ENCODE assay signal across 17 cellular contexts in genomic region chr3:128452120-128452519, GRCh38. TPM values are rescaled to one million over a fixed set of nuclear protein-coding genes. Genes with fewer than 3 reads are reported as not detected.
DNase-seq lines count a peak whose midpoint lies in the region; ATAC-seq and TF ChIP-seq lines count a peak whose summit lies in the region.
"Had no signal": no experiment of that assay in that cellular context is flagged by ENCODE, and none has a peak within 500 bp of the region (broad histone marks: within the 10 kb centered on the region; RNA-seq: fewer than 3 reads in every experiment).

No MANE protein-coding gene starts in this region.

- no peak overlapping the region for H2BK15ac ChIP-seq in IMR-90 (ENCODE audit: low read depth, low read length)

- no peak overlapping the region for H2BK5ac ChIP-seq in IMR-90 (ENCODE audit: low read depth, low read length, poor library complexity, severe bottlenecking)

- peaks cover 9% of the 10 kb centered on the region for H3K36me3 Mint-ChIP-seq in activated naive CD4-positive, alpha-beta T cell treated with anti-CD3 and anti-CD28 coated beads, Interleukin-2, amount 50 U/mL, for 24 hours
- H3K36me3 Mint-ChIP-seq in activated naive CD4-positive, alpha-beta T cell treated with anti-CD3 and anti-CD28 coated beads for 36 hours (ENCODE audit: low read depth) = peaks cover 10% of the 10 kb centered on the region
- H3K36me3 Mint-ChIP-seq in progenitor cell of endocrine pancreas (ENCODE audit: insufficient read depth) = no peaks in the 10 kb centered on the region

- TF ChIP-seq CTCF in BE2C (IDR thresholded peaks at IDR 0.05; ENCODE audit: low read depth, low read length) (no peak), IMR-90 (conservative IDR thresholded peaks at IDR 0.05; ENCODE audit: low read depth, low read length) (no peak), progenitor cell of endocrine pancreas (IDR thresholded peaks at IDR 0.05; ENCODE audit: unreplicated experiment) (no peak)

- intact Hi-C loops in activated naive CD4-positive, alpha-beta T cell treated with anti-CD3 and anti-CD28 coated beads for 36 hours (cut with micrococcal nuclease) = no loop called here
- intact Hi-C loops in IMR-90 (cut with micrococcal nuclease) = no loop called here

- H4K5ac ChIP-seq in IMR-90 (ENCODE audit: low read depth, low read length) = no peak overlapping the region

- TF ChIP-seq POLR2A in IMR-90 (IDR thresholded peaks at IDR 0.05; ENCODE audit: low read depth, low read length) = no peak

- 0 out of 2 replicates have a peak, but pooled peaks cover 4% of the 10 kb centered on the region for H3K9me1 ChIP-seq in IMR-90 (ENCODE audit: insufficient read depth, low read length)

- H3K79me1 ChIP-seq in IMR-90 (ENCODE audit: low read depth in 1 of 2, low read length in 2 of 2) = no peaks in the 10 kb centered on the region

- H3K9me3 ChIP-seq in BE2C (no peaks in the 10 kb centered on the region), IMR-90 (ENCODE audit: control insufficient read depth, insufficient read depth, low read length) (peaks cover 2% of the 10 kb centered on the region; the same call in 1 of the 2 replicates)
- H3K9me3 ChIP-seq: Caco-2, HAP-1 had no signal

- ATAC-seq in IMR-90 (ENCODE audit: low read depth) = no peak
- ATAC-seq: CD8-positive, alpha-beta T cell had no signal

- no peak overlapping the region for H3K4me3 ChIP-seq in BE2C (ENCODE audit: low read depth, low read length)
- no peak overlapping the region for H3K4me3 ChIP-seq in IMR-90 (ENCODE audit: insufficient read depth, low read depth, low read length)
- H3K4me3 ChIP-seq: BLaER1, HAP-1 had no signal

- H3K56ac ChIP-seq in IMR-90 (ENCODE audit: extremely low read depth, insufficient read depth, low read length) = no peak overlapping the region

- CTCF ChIA-PET in activated naive CD4-positive, alpha-beta T cell treated with anti-CD3 and anti-CD28 coated beads for 36 hours (lab: Charles Lee) = no interaction called here
- CTCF ChIA-PET in IMR-90 (lab: Yijun Ruan, JAX) = no interaction called here

- H3K18ac ChIP-seq in IMR-90 (ENCODE audit: low read depth, low read length) = no peak overlapping the region

- no peak for TF ChIP-seq RAD21 in IMR-90 (IDR thresholded peaks at IDR 0.05; ENCODE audit: low read length)

- H3K4me2 ChIP-seq in IMR-90 (ENCODE audit: low read depth, low read length) = no peak overlapping the region
- H3K4me2 ChIP-seq: BLaER1 had no signal

- H3K23ac ChIP-seq in IMR-90 (ENCODE audit: low read depth, low read length) = no peak overlapping the region

- no peak for DNase-seq in activated naive CD4-positive, alpha-beta T cell treated with anti-CD3 and anti-CD28 coated beads for 36 hours
- DNase-seq in BE2C (peak; percentile 10), IMR-90 (no peak), progenitor cell of endocrine pancreas (ENCODE audit: low spot score, unreplicated experiment) (no peak), A172 (ENCODE audit: low spot score) (no peak)
- DNase-seq: 8988T; Caco-2; CD4-positive, CD25-positive, alpha-beta regulatory T cell; CD8-positive, alpha-beta T cell; DMS153; DND-41; GOT3 had no signal

- WGBS in IMR-90 (ENCODE audit: extremely low coverage in 2 of 2, insufficient read length in 1 of 2), 2 experiments = 83% methylated on average over 1 of the region's 9 CpGs; no CpG with 5 or more reads in 1 of the 2 experiments

- BruUV-seq in IMR-90 (replicated peaks; lab: Mats Ljungman, UMichigan) = no TSS peak

- no peak overlapping the region for H3K14ac ChIP-seq in IMR-90 (replicated peaks; ENCODE audit: low read depth, low read length)

- H3K27ac Mint-ChIP-seq in activated naive CD4-positive, alpha-beta T cell treated with anti-CD3 and anti-CD28 coated beads, Interleukin-2, amount 50 U/mL, for 24 hours = peak overlapping the region; percentile 43
- no peak overlapping the region for H3K27ac Mint-ChIP-seq in activated naive CD4-positive, alpha-beta T cell treated with anti-CD3 and anti-CD28 coated beads for 36 hours
- no peak overlapping the region for H3K27ac Mint-ChIP-seq in progenitor cell of endocrine pancreas
- H3K27ac Mint-ChIP-seq: CD4-positive, CD25-positive, alpha-beta regulatory T cell; CD8-positive, alpha-beta T cell had no signal

- H3K27me3 ChIP-seq in BE2C (no peaks in the 10 kb centered on the region), IMR-90 (ENCODE audit: control insufficient read depth, insufficient read depth, low read length) (peaks cover 69% of the 10 kb centered on the region)

- H2BK120ac ChIP-seq in IMR-90 (ENCODE audit: low read depth, low read length) = no peak overlapping the region

- peaks cover 13% of the 10 kb centered on the region for H3K27me3 Mint-ChIP-seq in activated naive CD4-positive, alpha-beta T cell treated with anti-CD3 and anti-CD28 coated beads, Interleukin-2, amount 50 U/mL, for 24 hours
- H3K27me3 Mint-ChIP-seq in activated naive CD4-positive, alpha-beta T cell treated with anti-CD3 and anti-CD28 coated beads for 36 hours (ENCODE audit: low read depth) = peaks cover 16% of the 10 kb centered on the region
- peaks cover 60% of the 10 kb centered on the region for H3K27me3 Mint-ChIP-seq in progenitor cell of endocrine pancreas

- in situ Hi-C loops in IMR-90 (cut with MboI; ENCODE audit: low sequenced_read_pairs) = no loop called here

- no peak overlapping the region for H3K27ac ChIP-seq in IMR-90 (ENCODE audit: insufficient read depth, low read length)
- H3K27ac ChIP-seq: BLaER1, C4-2B had no signal

- H3K9me3 Mint-ChIP-seq in activated naive CD4-positive, alpha-beta T cell treated with anti-CD3 and anti-CD28 coated beads, Interleukin-2, amount 50 U/mL, for 24 hours = peaks cover 16% of the 10 kb centered on the region
- peaks cover 16% of the 10 kb centered on the region for H3K9me3 Mint-ChIP-seq in activated naive CD4-positive, alpha-beta T cell treated with anti-CD3 and anti-CD28 coated beads for 36 hours
- H3K9me3 Mint-ChIP-seq in progenitor cell of endocrine pancreas (ENCODE audit: low read depth) = no peaks in the 10 kb centered on the region

- peaks cover 25% of the 10 kb centered on the region for H3K4me1 Mint-ChIP-seq in activated naive CD4-positive, alpha-beta T cell treated with anti-CD3 and anti-CD28 coated beads, Interleukin-2, amount 50 U/mL, for 24 hours
- H3K4me1 Mint-ChIP-seq in activated naive CD4-positive, alpha-beta T cell treated with anti-CD3 and anti-CD28 coated beads for 36 hours (ENCODE audit: low read depth) = peaks cover 29% of the 10 kb centered on the region
- H3K4me1 Mint-ChIP-seq in progenitor cell of endocrine pancreas (ENCODE audit: low read depth) = peaks cover 8% of the 10 kb centered on the region

- no peak overlapping the region for H3K9ac ChIP-seq in IMR-90 (ENCODE audit: low read depth, low read length)
- H3K9ac ChIP-seq: BLaER1 had no signal

- H3K4me1 ChIP-seq in BE2C (peaks cover 26% of the 10 kb centered on the region), IMR-90 (ENCODE audit: control insufficient read depth, insufficient read depth, low read length) (no peaks in the 10 kb centered on the region)
- H3K4me1 ChIP-seq: Caco-2, HAP-1 had no signal

- H2AK5ac ChIP-seq in IMR-90 (ENCODE audit: low read depth, low read length) = no peak overlapping the region

- no peaks in the 10 kb centered on the region; the same call in 1 of the 2 replicates for H4K20me1 ChIP-seq in IMR-90 (ENCODE audit: insufficient read depth, low read length)

- no peak overlapping the region for H3K4me3 Mint-ChIP-seq in activated naive CD4-positive, alpha-beta T cell treated with anti-CD3 and anti-CD28 coated beads, Interleukin-2, amount 50 U/mL, for 24 hours
- no peak overlapping the region for H3K4me3 Mint-ChIP-seq in activated naive CD4-positive, alpha-beta T cell treated with anti-CD3 and anti-CD28 coated beads for 36 hours
- no peak overlapping the region for H3K4me3 Mint-ChIP-seq in progenitor cell of endocrine pancreas (ENCODE audit: low read depth)
- H3K4me3 Mint-ChIP-seq: CD8-positive, alpha-beta T cell had no signal

- POLR2A ChIA-PET in IMR-90 (lab: Charles Lee; ENCODE audit: unreplicated experiment) = no interaction called here

- H3K4ac ChIP-seq in IMR-90 (ENCODE audit: low read depth, low read length) = no peak overlapping the region

- no peak overlapping the region for H4K91ac ChIP-seq in IMR-90 (ENCODE audit: insufficient read depth, low read depth, low read length)

- H2BK20ac ChIP-seq in IMR-90 (ENCODE audit: low read depth, low read length) = no peak overlapping the region

- dilution Hi-C loops in IMR-90 (cut with HindIII; ENCODE audit: low sequenced_read_pairs, unreplicated experiment) = no loop called here

- no peak overlapping the region for H2AK9ac ChIP-seq in IMR-90 (replicated peaks; ENCODE audit: low read depth, low read length, poor library complexity)

- peak overlapping the region; percentile 23 for H2AFZ ChIP-seq in IMR-90 (replicated peaks; ENCODE audit: low read length, poor library complexity)

- peaks cover 10% of the 10 kb centered on the region for H3K36me3 ChIP-seq in BE2C
- H3K36me3 ChIP-seq in IMR-90 (ENCODE audit: control insufficient read depth, insufficient read depth, low read length) = no peaks in the 10 kb centered on the region
- H3K36me3 ChIP-seq: BLaER1, HAP-1 had no signal

- H4K8ac ChIP-seq in IMR-90 (ENCODE audit: low read depth in 2 of 2, low read length in 2 of 2) = no peak overlapping the region

TF ChIP-seq in IMR-90, 13 proteins besides CTCF, POLR2A, EP300 and RAD21:
- TF ChIP-seq SMC3 (IDR thresholded peaks at IDR 0.05; ENCODE audit: low read depth, low read length) (no peak), MXI1 (IDR thresholded peaks at IDR 0.05; ENCODE audit: borderline replicate concordance, low read depth, low read length) (no peak)
TF ChIP-seq in IMR-90: peak in this region for 0.

RNA-seq across cellular contexts. Expression of gene DNAJB8, which starts 14.6 kb away (rescaled TPM):
- not detected for total RNA-seq in activated naive CD4-positive, alpha-beta T cell treated with anti-CD3 and anti-CD28 coated beads for 36 hours
- polyA plus RNA-seq in BE2C (2012; ENCODE audit: insufficient read depth, insufficient read length, low read depth) = 0.12 TPM
- total RNA-seq in IMR-90 (2012; rRNA removed) (not detected in 2 replicates), progenitor cell of endocrine pancreas (not detected in 2 replicates)
- not detected in 2 replicates for polyA plus RNA-seq in IMR-90 (2012; rRNA removed)
- not detected in 2 replicates for polyA plus RNA-seq in IMR-90 (2012; cell fraction: cytosol; rRNA removed)
- not detected in 2 replicates for polyA plus RNA-seq in IMR-90 (2012; cell fraction: nucleus; rRNA removed; ENCODE audit: low replicate concordance)
- not detected in 2 replicates for total RNA-seq in A172 (2014; rRNA removed; shearing (Covaris generic))
- total RNA-seq: A673; Caco-2; CD4-positive, CD25-positive, alpha-beta regulatory T cell; CD8-positive, alpha-beta T cell had no signal
- polyA plus RNA-seq: CD4-positive, CD25-positive, alpha-beta regulatory T cell had no signal

RNA-seq across cellular contexts. Expression of gene GATA2, which starts 40.9 kb away (rescaled TPM):
- total RNA-seq in activated naive CD4-positive, alpha-beta T cell treated with anti-CD3 and anti-CD28 coated beads for 36 hours = under 1 TPM in 1 of 2 experiments, not detected in 1; 0.35 TPM
- 791 TPM for polyA plus RNA-seq in BE2C (2012; ENCODE audit: insufficient read depth, insufficient read length, low read depth)
- 2.2 and 2.8 TPM in 2 replicates for total RNA-seq in IMR-90 (2012; rRNA removed)
- 13.5 and 15.0 TPM in 2 replicates for polyA plus RNA-seq in IMR-90 (2012; rRNA removed)
- polyA plus RNA-seq in IMR-90 (2012; cell fraction: cytosol; rRNA removed) = 10.9 and 15.4 TPM in 2 replicates
- 12.3 and 24.3 TPM in 2 replicates for polyA plus RNA-seq in IMR-90 (2012; cell fraction: nucleus; rRNA removed; ENCODE audit: low replicate concordance)
- 1.7 and 1.9 TPM in 2 replicates for total RNA-seq in progenitor cell of endocrine pancreas
- 5.5 and 8.4 TPM in 2 replicates for total RNA-seq in A172 (2014; rRNA removed; shearing (Covaris generic))
- polyA plus RNA-seq: CD4-positive, CD25-positive, alpha-beta regulatory T cell had no signal
